Comparison of ENCODE assay signal across 9 cellular contexts in genomic region chr3:186787642-186788481, GRCh38. TPM values are rescaled to one million over a fixed set of nuclear protein-coding genes. Genes with fewer than 3 reads are reported as not detected.
DNase-seq lines count a peak whose midpoint lies in the region; ATAC-seq and TF ChIP-seq lines count a peak whose summit lies in the region.
"Had no signal": no experiment of that assay in that cellular context is flagged by ENCODE, and none has a peak within 500 bp of the region (broad histone marks: within the 10 kb centered on the region; RNA-seq: fewer than 3 reads in every experiment).

No MANE protein-coding gene starts in this region.

- POLR2A ChIA-PET in Caco-2 (lab: Charles Lee), result no interaction called here

- H3K4me1 Mint-ChIP-seq in Caco-2 (ENCODE audit: low read depth, unreplicated experiment), result peaks cover 17% of the 10 kb centered on the region
- peaks cover 48% of the 10 kb centered on the region for H3K4me1 Mint-ChIP-seq in HFFc6 (ENCODE audit: low read depth)
- H3K4me1 Mint-ChIP-seq in activated naive CD8-positive, alpha-beta T cell treated with anti-CD3 and anti-CD28 coated beads for 36 hours, result peaks cover 50% of the 10 kb centered on the region

- ATAC-seq in GM21737 (IDR thresholded peaks at IDR 0.05; ENCODE audit: unreplicated experiment), result no peak

- no peak overlapping the region for H3K27ac ChIP-seq in muscle layer of colon (ENCODE audit: low read depth, low read length)

- H3K4me1 ChIP-seq in Caco-2 (peaks cover 8% of the 10 kb centered on the region; the same call in 1 of the 2 replicates), muscle layer of colon (ENCODE audit: insufficient read depth, low read length) (peaks cover 38% of the 10 kb centered on the region)

- TF ChIP-seq CTCF in Caco-2 (IDR thresholded peaks at IDR 0.05; ENCODE audit: insufficient read depth in 1 of 2, low read depth in 1 of 2, low read length in 1 of 2, severe bottlenecking in 1 of 2, unreplicated experiment in 1 of 2) (no peak), HFFc6 (IDR thresholded peaks at IDR 0.05) (no peak)

- H3K36me3 ChIP-seq in Caco-2 (ENCODE audit: control insufficient read depth, insufficient read depth, low read length) (peaks cover 15% of the 10 kb centered on the region), muscle layer of colon (ENCODE audit: insufficient read depth, low read length) (peaks cover 73% of the 10 kb centered on the region)

- CTCF ChIA-PET in Caco-2 (lab: Charles Lee), result no interaction called here

- peak overlapping the region; percentile 1 for H3K9ac ChIP-seq in muscle layer of colon (ENCODE audit: low read length)

- no peak for DNase-seq in Caco-2
- no peak for DNase-seq in HFFc6
- no peak for DNase-seq in activated naive CD8-positive, alpha-beta T cell treated with anti-CD3 and anti-CD28 coated beads for 36 hours
- DNase-seq in NCI-H146 treated with DMSO at 0.1 percent for 48 hours (lab: John Stamatoyannopoulos, UW; ENCODE audit: unreplicated experiment), result no peak
- no peak for DNase-seq in NCI-H2029 (lab: John Stamatoyannopoulos, UW)
- DNase-seq in MV-4-11 (lab: John Stamatoyannopoulos, UW), result no peak
- DNase-seq: NCI-H2081 had no signal

- peak overlapping the region; percentile 50 for H3K4me3 Mint-ChIP-seq in Caco-2 (ENCODE audit: unreplicated experiment)
- H3K4me3 Mint-ChIP-seq in HFFc6, result peak overlapping the region; percentile 99
- peak overlapping the region; percentile 100 for H3K4me3 Mint-ChIP-seq in activated naive CD8-positive, alpha-beta T cell treated with anti-CD3 and anti-CD28 coated beads for 36 hours

- H3K36me3 Mint-ChIP-seq in Caco-2 (ENCODE audit: insufficient read depth, unreplicated experiment) (peaks cover 98% of the 10 kb centered on the region), HFFc6 (ENCODE audit: low read depth) (peaks cover 64% of the 10 kb centered on the region)
- peaks cover 74% of the 10 kb centered on the region for H3K36me3 Mint-ChIP-seq in activated naive CD8-positive, alpha-beta T cell treated with anti-CD3 and anti-CD28 coated beads for 36 hours

- BruUV-seq in Caco-2 (replicated peaks; lab: Mats Ljungman, UMichigan), result no TSS peak

- intact Hi-C loops in Caco-2 (cut with micrococcal nuclease; ENCODE audit: unreplicated experiment), result no loop called here

- H3K27me3 Mint-ChIP-seq in Caco-2 (ENCODE audit: insufficient read depth, unreplicated experiment) (no peaks in the 10 kb centered on the region), HFFc6 (ENCODE audit: insufficient read depth) (peaks cover 20% of the 10 kb centered on the region)
- peaks cover 45% of the 10 kb centered on the region for H3K27me3 Mint-ChIP-seq in activated naive CD8-positive, alpha-beta T cell treated with anti-CD3 and anti-CD28 coated beads for 36 hours

- no peaks in the 10 kb centered on the region for H3K27me3 ChIP-seq in Caco-2 (replicated peaks; ENCODE audit: control insufficient read depth, insufficient read depth, low read length)
- no peaks in the 10 kb centered on the region for H3K27me3 ChIP-seq in muscle layer of colon (ENCODE audit: control insufficient read depth in 1 of 2, insufficient read depth in 2 of 2, low read length in 2 of 2)

- H3K27ac Mint-ChIP-seq in Caco-2 (ENCODE audit: unreplicated experiment) (peak overlapping the region; percentile 69), HFFc6 (peak overlapping the region; percentile 67)
- peak overlapping the region; percentile 100 for H3K27ac Mint-ChIP-seq in activated naive CD8-positive, alpha-beta T cell treated with anti-CD3 and anti-CD28 coated beads for 36 hours

- H3K9me3 Mint-ChIP-seq in Caco-2 (ENCODE audit: unreplicated experiment) (no peaks in the 10 kb centered on the region), HFFc6 (peaks cover 21% of the 10 kb centered on the region)
- peaks cover 2% of the 10 kb centered on the region for H3K9me3 Mint-ChIP-seq in activated naive CD8-positive, alpha-beta T cell treated with anti-CD3 and anti-CD28 coated beads for 36 hours

- H3K9me3 ChIP-seq in Caco-2 (no peaks in the 10 kb centered on the region), muscle layer of colon (ENCODE audit: low read length) (no peaks in the 10 kb centered on the region)

- H3K4me3 ChIP-seq in Caco-2 (ENCODE audit: low read depth, low read length) (no peak overlapping the region), muscle layer of colon (ENCODE audit: low read depth in 1 of 2, low read length in 2 of 2) (no peak overlapping the region)

RNA-seq across cellular contexts. Expression of gene EIF4A2, which starts 4.5 kb away (rescaled TPM):
- total RNA-seq in Caco-2 (2022), result 346 and 359 TPM in 2 replicates
- total RNA-seq in HFFc6 (2021; fragmentation: NEBNext Ultra II Directional; extraction: Animal tissue kit (Norgen Biotek cat#: 25700)), result 100 to 1,000 TPM; 249 to 363 (median 264) TPM
- 100 to 1,000 TPM; 446 to 480 TPM for total RNA-seq in activated naive CD8-positive, alpha-beta T cell treated with anti-CD3 and anti-CD28 coated beads for 36 hours

RNA-seq across cellular contexts. Expression of gene RFC4, which starts 18.4 kb away (rescaled TPM):
- total RNA-seq in Caco-2 (2022), result 52.6 and 62.2 TPM in 2 replicates
- total RNA-seq in HFFc6 (2021; fragmentation: NEBNext Ultra II Directional; extraction: Animal tissue kit (Norgen Biotek cat#: 25700)), result 10 to 100 TPM; 13.3 to 27.9 (median 25.7) TPM
- 100 to 1,000 TPM; 121 to 136 TPM for total RNA-seq in activated naive CD8-positive, alpha-beta T cell treated with anti-CD3 and anti-CD28 coated beads for 36 hours

RNA-seq across cellular contexts. Expression of gene ADIPOQ, which starts 54.6 kb away (rescaled TPM):
- not detected in 2 replicates for total RNA-seq in Caco-2 (2022)
- not detected for total RNA-seq in HFFc6 (2021; fragmentation: NEBNext Ultra II Directional; extraction: Animal tissue kit (Norgen Biotek cat#: 25700))
- not detected for total RNA-seq in activated naive CD8-positive, alpha-beta T cell treated with anti-CD3 and anti-CD28 coated beads for 36 hours

Comparison
In these comparisons a context has a peak if more than half of its experiments do, and no peak if none do; other contexts are left out.
1. H3K4me3 Mint-ChIP-seq: peak in every context shown above with its lines; median percentile 100 in activated naive CD8-positive, alpha-beta T cell treated with anti-CD3 and anti-CD28 coated beads for 36 hours; 99 in HFFc6; 50 in Caco-2.